2 cellular contexts compared by ENCODE assay signal in genomic region chr7:158830211-158830723, GRCh38.
TF ChIP-seq lines count a peak whose summit lies in the region.

No MANE protein-coding gene starts in this region.

TF ChIP-seq in GM12878, 131 proteins besides CTCF, POLR2A, EP300 and RAD21:
- TF ChIP-seq MLLT1 (IDR thresholded peaks at IDR 0.05) = no peak
- TF ChIP-seq MEF2A (IDR thresholded peaks at IDR 0.05; ENCODE audit: insufficient read depth, low read depth, low read length) = no peak
- TF ChIP-seq POLR2AphosphoS5 (IDR thresholded peaks at IDR 0.05; ENCODE audit: low read length) = no peak
- no peak for TF ChIP-seq TCF7 (IDR thresholded peaks at IDR 0.05; ENCODE audit: borderline replicate concordance)
- no peak for TF ChIP-seq STAT3 (IDR thresholded peaks at IDR 0.05; ENCODE audit: low read depth, low read length)
- TF ChIP-seq NFIC (IDR thresholded peaks at IDR 0.05; ENCODE audit: low read depth, low read length) = no peak
- TF ChIP-seq MEF2B (IDR thresholded peaks at IDR 0.05; ENCODE audit: partially characterized antibody, poor library complexity, severe bottlenecking) = peak; percentile 37
- TF ChIP-seq ASH2L (IDR thresholded peaks at IDR 0.05; ENCODE audit: borderline replicate concordance, low read depth) = no peak
- no peak for TF ChIP-seq ELK1 (IDR thresholded peaks at IDR 0.05; ENCODE audit: low read depth, low read length)
- no peak for TF ChIP-seq EGR1 (IDR thresholded peaks at IDR 0.05; ENCODE audit: borderline replicate concordance in 1 of 2, low read depth in 2 of 2, low read length in 2 of 2)
- no peak for TF ChIP-seq HSF1 (IDR thresholded peaks at IDR 0.05; ENCODE audit: low read depth, low read length)
- no peak for TF ChIP-seq ZNF622 (IDR thresholded peaks at IDR 0.05)
- TF ChIP-seq ETV6 (conservative IDR thresholded peaks at IDR 0.05 in 1 of 2, IDR thresholded peaks at IDR 0.05 in 1 of 2; ENCODE audit: borderline replicate concordance in 1 of 2, low read depth in 1 of 2) = no peak
- no peak for TF ChIP-seq WRNIP1 (IDR thresholded peaks at IDR 0.05; ENCODE audit: borderline replicate concordance, low read depth, low read length)
- TF ChIP-seq MTA2 (IDR thresholded peaks at IDR 0.05; ENCODE audit: low read depth) = peak; percentile 51; the same call in 1 of the 2 replicates
- TF ChIP-seq ZBTB4 (CRISPR knock-in tag; IDR thresholded peaks at IDR 0.05) = 0 out of 2 replicates have a peak, but pooled peaks have one; percentile 6

TF ChIP-seq in liver, 16 proteins besides CTCF, POLR2A, EP300 and RAD21:
- TF ChIP-seq SP1 (IDR thresholded peaks at IDR 0.05) (no peak), YY1 (IDR thresholded peaks at IDR 0.05) (peak; percentile 1), HNF4A (conservative IDR thresholded peaks at IDR 0.05) (no peak)
